Comparison of ENCODE assay signal across 1 cellular context in the genomic region with DNA sequence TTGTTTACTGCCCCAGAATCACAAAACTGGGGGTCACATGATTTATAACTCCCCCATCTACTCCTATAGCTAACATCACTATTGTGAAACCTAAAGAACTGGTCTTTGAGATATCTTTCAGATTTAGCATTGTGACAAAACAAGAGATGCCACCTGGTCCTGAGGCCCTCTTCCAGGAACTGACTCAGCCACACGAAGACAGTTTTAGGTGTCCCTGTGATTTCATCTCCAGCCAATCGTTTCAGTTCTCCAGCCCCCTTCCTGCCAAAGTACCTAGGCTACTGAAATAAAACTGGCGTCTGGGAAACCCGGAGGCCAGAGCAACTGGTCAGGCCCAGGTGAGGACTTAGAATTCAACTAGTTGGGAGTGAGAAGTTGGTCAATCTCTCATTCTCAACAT.
TF ChIP-seq lines count a peak whose summit lies in the region.

No MANE protein-coding gene starts in this region.

TF ChIP-seq in K562, 482 proteins besides CTCF, POLR2A, EP300 and RAD21:
- TF ChIP-seq TCF3 (CRISPR knock-in tag; IDR thresholded peaks at IDR 0.05) (peak; percentile 36; the same call in 1 of the 2 replicates), SOX6 (IDR thresholded peaks at IDR 0.05) (0 out of 2 replicates have a peak, but pooled peaks have one; percentile 25), JUND (IDR thresholded peaks at IDR 0.05; ENCODE audit: borderline replicate concordance, low read depth, low read length) (no peak), JUND (tag; IDR thresholded peaks at IDR 0.05; ENCODE audit: borderline replicate concordance, low read depth, low read length) (peak; percentile 13; the same call in 1 of the 3 replicates), CEBPB (tag; IDR thresholded peaks at IDR 0.05) (peak; percentile 48), TAL1 (IDR thresholded peaks at IDR 0.05) (peak; percentile 19; the same call in 1 of the 2 replicates), CREB1 (IDR thresholded peaks at IDR 0.05) (no peak), CREB1 (CRISPR knock-in tag; IDR thresholded peaks at IDR 0.05) (no peak), CBFA2T3 (IDR thresholded peaks at IDR 0.05) (peak; percentile 41; the same call in 1 of the 2 replicates), ARID1B (IDR thresholded peaks at IDR 0.05) (peak; percentile 50; the same call in 1 of the 2 replicates), CEBPG (CRISPR knock-in tag; IDR thresholded peaks at IDR 0.05) (no peak), CEBPG (tag; conservative IDR thresholded peaks at IDR 0.05 in 1 of 2, IDR thresholded peaks at IDR 0.05 in 1 of 2) (0 out of 4 replicates have a peak, but pooled peaks of 1 of the 2 experiments have one; percentile 28), ZNF696 (CRISPR knock-in tag; conservative IDR thresholded peaks at IDR 0.05) (no peak), ATF1 (CRISPR knock-in tag; IDR thresholded peaks at IDR 0.05) (no peak), ATF1 (tag; IDR thresholded peaks at IDR 0.05) (no peak), CBFA2T2 (conservative IDR thresholded peaks at IDR 0.05) (0 out of 2 replicates have a peak, but pooled peaks have one; percentile 4), L3MBTL2 (IDR thresholded peaks at IDR 0.05) (peak; percentile 72; the same call in 1 of the 2 replicates), ARID2 (IDR thresholded peaks at IDR 0.05) (no peak)
- TF ChIP-seq, protein P1, sequence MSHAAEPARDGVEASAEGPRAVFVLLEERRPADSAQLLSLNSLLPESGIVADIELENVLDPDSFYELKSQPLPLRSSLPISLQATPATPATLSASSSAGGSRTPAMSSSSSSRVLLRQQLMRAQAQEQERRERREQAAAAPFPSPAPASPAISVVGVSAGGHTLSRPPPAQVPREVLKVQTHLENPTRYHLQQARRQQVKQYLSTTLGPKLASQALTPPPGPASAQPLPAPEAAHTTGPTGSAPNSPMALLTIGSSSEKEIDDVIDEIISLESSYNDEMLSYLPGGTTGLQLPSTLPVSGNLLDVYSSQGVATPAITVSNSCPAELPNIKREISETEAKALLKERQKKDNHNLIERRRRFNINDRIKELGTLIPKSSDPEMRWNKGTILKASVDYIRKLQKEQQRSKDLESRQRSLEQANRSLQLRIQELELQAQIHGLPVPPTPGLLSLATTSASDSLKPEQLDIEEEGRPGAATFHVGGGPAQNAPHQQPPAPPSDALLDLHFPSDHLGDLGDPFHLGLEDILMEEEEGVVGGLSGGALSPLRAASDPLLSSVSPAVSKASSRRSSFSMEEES (CRISPR knock-in tag; IDR thresholded peaks at IDR 0.05) = peak; percentile 64
- TF ChIP-seq, protein P2, sequence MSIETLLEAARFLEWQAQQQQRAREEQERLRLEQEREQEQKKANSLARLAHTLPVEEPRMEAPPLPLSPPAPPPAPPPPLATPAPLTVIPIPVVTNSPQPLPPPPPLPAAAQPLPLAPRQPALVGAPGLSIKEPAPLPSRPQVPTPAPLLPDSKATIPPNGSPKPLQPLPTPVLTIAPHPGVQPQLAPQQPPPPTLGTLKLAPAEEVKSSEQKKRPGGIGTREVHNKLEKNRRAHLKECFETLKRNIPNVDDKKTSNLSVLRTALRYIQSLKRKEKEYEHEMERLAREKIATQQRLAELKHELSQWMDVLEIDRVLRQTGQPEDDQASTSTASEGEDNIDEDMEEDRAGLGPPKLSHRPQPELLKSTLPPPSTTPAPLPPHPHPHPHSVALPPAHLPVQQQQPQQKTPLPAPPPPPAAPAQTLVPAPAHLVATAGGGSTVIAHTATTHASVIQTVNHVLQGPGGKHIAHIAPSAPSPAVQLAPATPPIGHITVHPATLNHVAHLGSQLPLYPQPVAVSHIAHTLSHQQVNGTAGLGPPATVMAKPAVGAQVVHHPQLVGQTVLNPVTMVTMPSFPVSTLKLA (conservative IDR thresholded peaks at IDR 0.05) = no peak
- TF ChIP-seq, protein P3, sequence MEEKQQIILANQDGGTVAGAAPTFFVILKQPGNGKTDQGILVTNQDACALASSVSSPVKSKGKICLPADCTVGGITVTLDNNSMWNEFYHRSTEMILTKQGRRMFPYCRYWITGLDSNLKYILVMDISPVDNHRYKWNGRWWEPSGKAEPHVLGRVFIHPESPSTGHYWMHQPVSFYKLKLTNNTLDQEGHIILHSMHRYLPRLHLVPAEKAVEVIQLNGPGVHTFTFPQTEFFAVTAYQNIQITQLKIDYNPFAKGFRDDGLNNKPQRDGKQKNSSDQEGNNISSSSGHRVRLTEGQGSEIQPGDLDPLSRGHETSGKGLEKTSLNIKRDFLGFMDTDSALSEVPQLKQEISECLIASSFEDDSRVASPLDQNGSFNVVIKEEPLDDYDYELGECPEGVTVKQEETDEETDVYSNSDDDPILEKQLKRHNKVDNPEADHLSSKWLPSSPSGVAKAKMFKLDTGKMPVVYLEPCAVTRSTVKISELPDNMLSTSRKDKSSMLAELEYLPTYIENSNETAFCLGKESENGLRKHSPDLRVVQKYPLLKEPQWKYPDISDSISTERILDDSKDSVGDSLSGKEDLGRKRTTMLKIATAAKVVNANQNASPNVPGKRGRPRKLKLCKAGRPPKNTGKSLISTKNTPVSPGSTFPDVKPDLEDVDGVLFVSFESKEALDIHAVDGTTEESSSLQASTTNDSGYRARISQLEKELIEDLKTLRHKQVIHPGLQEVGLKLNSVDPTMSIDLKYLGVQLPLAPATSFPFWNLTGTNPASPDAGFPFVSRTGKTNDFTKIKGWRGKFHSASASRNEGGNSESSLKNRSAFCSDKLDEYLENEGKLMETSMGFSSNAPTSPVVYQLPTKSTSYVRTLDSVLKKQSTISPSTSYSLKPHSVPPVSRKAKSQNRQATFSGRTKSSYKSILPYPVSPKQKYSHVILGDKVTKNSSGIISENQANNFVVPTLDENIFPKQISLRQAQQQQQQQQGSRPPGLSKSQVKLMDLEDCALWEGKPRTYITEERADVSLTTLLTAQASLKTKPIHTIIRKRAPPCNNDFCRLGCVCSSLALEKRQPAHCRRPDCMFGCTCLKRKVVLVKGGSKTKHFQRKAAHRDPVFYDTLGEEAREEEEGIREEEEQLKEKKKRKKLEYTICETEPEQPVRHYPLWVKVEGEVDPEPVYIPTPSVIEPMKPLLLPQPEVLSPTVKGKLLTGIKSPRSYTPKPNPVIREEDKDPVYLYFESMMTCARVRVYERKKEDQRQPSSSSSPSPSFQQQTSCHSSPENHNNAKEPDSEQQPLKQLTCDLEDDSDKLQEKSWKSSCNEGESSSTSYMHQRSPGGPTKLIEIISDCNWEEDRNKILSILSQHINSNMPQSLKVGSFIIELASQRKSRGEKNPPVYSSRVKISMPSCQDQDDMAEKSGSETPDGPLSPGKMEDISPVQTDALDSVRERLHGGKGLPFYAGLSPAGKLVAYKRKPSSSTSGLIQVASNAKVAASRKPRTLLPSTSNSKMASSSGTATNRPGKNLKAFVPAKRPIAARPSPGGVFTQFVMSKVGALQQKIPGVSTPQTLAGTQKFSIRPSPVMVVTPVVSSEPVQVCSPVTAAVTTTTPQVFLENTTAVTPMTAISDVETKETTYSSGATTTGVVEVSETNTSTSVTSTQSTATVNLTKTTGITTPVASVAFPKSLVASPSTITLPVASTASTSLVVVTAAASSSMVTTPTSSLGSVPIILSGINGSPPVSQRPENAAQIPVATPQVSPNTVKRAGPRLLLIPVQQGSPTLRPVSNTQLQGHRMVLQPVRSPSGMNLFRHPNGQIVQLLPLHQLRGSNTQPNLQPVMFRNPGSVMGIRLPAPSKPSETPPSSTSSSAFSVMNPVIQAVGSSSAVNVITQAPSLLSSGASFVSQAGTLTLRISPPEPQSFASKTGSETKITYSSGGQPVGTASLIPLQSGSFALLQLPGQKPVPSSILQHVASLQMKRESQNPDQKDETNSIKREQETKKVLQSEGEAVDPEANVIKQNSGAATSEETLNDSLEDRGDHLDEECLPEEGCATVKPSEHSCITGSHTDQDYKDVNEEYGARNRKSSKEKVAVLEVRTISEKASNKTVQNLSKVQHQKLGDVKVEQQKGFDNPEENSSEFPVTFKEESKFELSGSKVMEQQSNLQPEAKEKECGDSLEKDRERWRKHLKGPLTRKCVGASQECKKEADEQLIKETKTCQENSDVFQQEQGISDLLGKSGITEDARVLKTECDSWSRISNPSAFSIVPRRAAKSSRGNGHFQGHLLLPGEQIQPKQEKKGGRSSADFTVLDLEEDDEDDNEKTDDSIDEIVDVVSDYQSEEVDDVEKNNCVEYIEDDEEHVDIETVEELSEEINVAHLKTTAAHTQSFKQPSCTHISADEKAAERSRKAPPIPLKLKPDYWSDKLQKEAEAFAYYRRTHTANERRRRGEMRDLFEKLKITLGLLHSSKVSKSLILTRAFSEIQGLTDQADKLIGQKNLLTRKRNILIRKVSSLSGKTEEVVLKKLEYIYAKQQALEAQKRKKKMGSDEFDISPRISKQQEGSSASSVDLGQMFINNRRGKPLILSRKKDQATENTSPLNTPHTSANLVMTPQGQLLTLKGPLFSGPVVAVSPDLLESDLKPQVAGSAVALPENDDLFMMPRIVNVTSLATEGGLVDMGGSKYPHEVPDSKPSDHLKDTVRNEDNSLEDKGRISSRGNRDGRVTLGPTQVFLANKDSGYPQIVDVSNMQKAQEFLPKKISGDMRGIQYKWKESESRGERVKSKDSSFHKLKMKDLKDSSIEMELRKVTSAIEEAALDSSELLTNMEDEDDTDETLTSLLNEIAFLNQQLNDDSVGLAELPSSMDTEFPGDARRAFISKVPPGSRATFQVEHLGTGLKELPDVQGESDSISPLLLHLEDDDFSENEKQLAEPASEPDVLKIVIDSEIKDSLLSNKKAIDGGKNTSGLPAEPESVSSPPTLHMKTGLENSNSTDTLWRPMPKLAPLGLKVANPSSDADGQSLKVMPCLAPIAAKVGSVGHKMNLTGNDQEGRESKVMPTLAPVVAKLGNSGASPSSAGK (IDR thresholded peaks at IDR 0.05) = peak; percentile 59
- TF ChIP-seq, protein P4, sequence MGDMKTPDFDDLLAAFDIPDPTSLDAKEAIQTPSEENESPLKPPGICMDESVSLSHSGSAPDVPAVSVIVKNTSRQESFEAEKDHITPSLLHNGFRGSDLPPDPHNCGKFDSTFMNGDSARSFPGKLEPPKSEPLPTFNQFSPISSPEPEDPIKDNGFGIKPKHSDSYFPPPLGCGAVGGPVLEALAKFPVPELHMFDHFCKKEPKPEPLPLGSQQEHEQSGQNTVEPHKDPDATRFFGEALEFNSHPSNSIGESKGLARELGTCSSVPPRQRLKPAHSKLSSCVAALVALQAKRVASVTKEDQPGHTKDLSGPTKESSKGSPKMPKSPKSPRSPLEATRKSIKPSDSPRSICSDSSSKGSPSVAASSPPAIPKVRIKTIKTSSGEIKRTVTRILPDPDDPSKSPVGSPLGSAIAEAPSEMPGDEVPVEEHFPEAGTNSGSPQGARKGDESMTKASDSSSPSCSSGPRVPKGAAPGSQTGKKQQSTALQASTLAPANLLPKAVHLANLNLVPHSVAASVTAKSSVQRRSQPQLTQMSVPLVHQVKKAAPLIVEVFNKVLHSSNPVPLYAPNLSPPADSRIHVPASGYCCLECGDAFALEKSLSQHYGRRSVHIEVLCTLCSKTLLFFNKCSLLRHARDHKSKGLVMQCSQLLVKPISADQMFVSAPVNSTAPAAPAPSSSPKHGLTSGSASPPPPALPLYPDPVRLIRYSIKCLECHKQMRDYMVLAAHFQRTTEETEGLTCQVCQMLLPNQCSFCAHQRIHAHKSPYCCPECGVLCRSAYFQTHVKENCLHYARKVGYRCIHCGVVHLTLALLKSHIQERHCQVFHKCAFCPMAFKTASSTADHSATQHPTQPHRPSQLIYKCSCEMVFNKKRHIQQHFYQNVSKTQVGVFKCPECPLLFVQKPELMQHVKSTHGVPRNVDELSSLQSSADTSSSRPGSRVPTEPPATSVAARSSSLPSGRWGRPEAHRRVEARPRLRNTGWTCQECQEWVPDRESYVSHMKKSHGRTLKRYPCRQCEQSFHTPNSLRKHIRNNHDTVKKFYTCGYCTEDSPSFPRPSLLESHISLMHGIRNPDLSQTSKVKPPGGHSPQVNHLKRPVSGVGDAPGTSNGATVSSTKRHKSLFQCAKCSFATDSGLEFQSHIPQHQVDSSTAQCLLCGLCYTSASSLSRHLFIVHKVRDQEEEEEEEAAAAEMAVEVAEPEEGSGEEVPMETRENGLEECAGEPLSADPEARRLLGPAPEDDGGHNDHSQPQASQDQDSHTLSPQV (IDR thresholded peaks at IDR 0.05) = peak; percentile 13; the same call in 1 of the 2 replicates
